9 cellular contexts compared by ENCODE assay signal in genomic region chr3:42653303-42653559, GRCh38. TPM values are rescaled to one million over a fixed set of nuclear protein-coding genes. Genes with fewer than 3 reads are reported as not detected.
DNase-seq lines count a peak whose midpoint lies in the region; ATAC-seq and TF ChIP-seq lines count a peak whose summit lies in the region.
"Had no signal": no experiment of that assay in that cellular context is flagged by ENCODE, and none has a peak within 500 bp of the region (broad histone marks: within the 10 kb centered on the region; RNA-seq: fewer than 3 reads in every experiment).

No MANE protein-coding gene starts in this region.

- CTCF ChIA-PET in CD8-positive, alpha-beta memory T cell (lab: Charles Lee): interaction anchor here (1.2 kb wide), 1 partner anchor 11 kb away, joined by 3 read pairs; no protein-coding TSS in a partner anchor

- no peaks in the 10 kb centered on the region for H3K27me3 Mint-ChIP-seq in CD8-positive, alpha-beta memory T cell

- TF ChIP-seq CTCF in esophagus squamous epithelium (IDR thresholded peaks at IDR 0.05) (no peak), parathyroid adenoma (IDR thresholded peaks at IDR 0.05) (no peak)

- no peaks in the 10 kb centered on the region for H3K9me3 ChIP-seq in CD8-positive, alpha-beta memory T cell (ENCODE audit: low read length)
- no peaks in the 10 kb centered on the region for H3K9me3 ChIP-seq in esophagus squamous epithelium
- H3K9me3 ChIP-seq in parathyroid adenoma (ENCODE audit: control insufficient read depth, low read length): no peaks in the 10 kb centered on the region

- H3K36me3 Mint-ChIP-seq in CD8-positive, alpha-beta memory T cell: peaks cover 0 to 8% (median 0%) of the 10 kb centered on the region in 3 donors

- no peak for DNase-seq in CD8-positive, alpha-beta memory T cell
- no peak for DNase-seq in esophagus squamous epithelium (lab: John Stamatoyannopoulos, UW)
- no peak for DNase-seq in kidney glomerular epithelial cell (lab: John Stamatoyannopoulos, UW)
- DNase-seq in NCI-H774 (lab: John Stamatoyannopoulos, UW): no peak
- DNase-seq: NCI-H524 treated with DMSO at 0.1 percent for 48 hours had no signal

- POLR2A ChIA-PET in CD8-positive, alpha-beta memory T cell (lab: Charles Lee): no interaction called here

- peak overlapping the region; percentile 91 for H3K4me2 ChIP-seq in parathyroid adenoma (ENCODE audit: low read length)

- H3K79me2 ChIP-seq in parathyroid adenoma: peaks cover 9% of the 10 kb centered on the region

- peaks cover 4 to 25% (median 7%) of the 10 kb centered on the region in 3 donors for H3K4me1 Mint-ChIP-seq in CD8-positive, alpha-beta memory T cell

- TF ChIP-seq POLR2A in esophagus squamous epithelium (IDR thresholded peaks at IDR 0.05): no peak

- H3K4me3 ChIP-seq in CD8-positive, alpha-beta memory T cell (ENCODE audit: low read length): peak overlapping the region; percentile 47
- H3K4me3 ChIP-seq in esophagus squamous epithelium: peak overlapping the region; percentile 67 to 86 (median 78)
- H3K4me3 ChIP-seq in parathyroid adenoma (ENCODE audit: low read depth, low read length): peak overlapping the region; percentile 65

- peak overlapping the region in 2 of 8 donors; percentile 43 to 47 for H3K27ac Mint-ChIP-seq in CD8-positive, alpha-beta memory T cell

- H3K4me1 ChIP-seq in CD8-positive, alpha-beta memory T cell (ENCODE audit: insufficient read depth, low read length): peaks cover 14% of the 10 kb centered on the region
- H3K4me1 ChIP-seq in esophagus squamous epithelium (peaks cover 36 to 71% (median 47%) of the 10 kb centered on the region in 3 donors), parathyroid adenoma (peaks cover 25% of the 10 kb centered on the region)

- 46% methylated on average over 2 of the region's 3 CpGs; no CpG with 5 or more reads in 1 of the 2 donors for WGBS in esophagus squamous epithelium, 2 donors

- H3K27ac ChIP-seq in CD8-positive, alpha-beta memory T cell (ENCODE audit: low read depth, low read length): no peak overlapping the region
- peak overlapping the region; percentile 84 to 96 (median 94) for H3K27ac ChIP-seq in esophagus squamous epithelium
- peak overlapping the region; percentile 53 for H3K27ac ChIP-seq in parathyroid adenoma

- no peaks in the 10 kb centered on the region for H3K9me3 Mint-ChIP-seq in CD8-positive, alpha-beta memory T cell

- H3K9ac ChIP-seq in parathyroid adenoma: peak overlapping the region; percentile 14

- intact Hi-C loops in esophagus squamous epithelium (cut with DNase I): no loop called here

- no peaks in the 10 kb centered on the region for H3K27me3 ChIP-seq in CD8-positive, alpha-beta memory T cell (ENCODE audit: insufficient read depth, low read length, poor library complexity, severe bottlenecking)
- H3K27me3 ChIP-seq in esophagus squamous epithelium: no peaks in the 10 kb centered on the region
- H3K27me3 ChIP-seq in parathyroid adenoma (ENCODE audit: control insufficient read depth, insufficient read depth, low read length): no peaks in the 10 kb centered on the region

- peak overlapping the region; percentile 24 to 86 (median 81) for H3K4me3 Mint-ChIP-seq in CD8-positive, alpha-beta memory T cell

- peak overlapping the region; percentile 81 for H2AFZ ChIP-seq in parathyroid adenoma

- no peaks in the 10 kb centered on the region for H3K36me3 ChIP-seq in CD8-positive, alpha-beta memory T cell (ENCODE audit: insufficient read depth, low read length)
- H3K36me3 ChIP-seq in esophagus squamous epithelium (peaks cover 0 to 26% (median 0%) of the 10 kb centered on the region in 3 donors), parathyroid adenoma (ENCODE audit: control insufficient read depth, insufficient read depth, low read length) (no peaks in the 10 kb centered on the region)

- ATAC-seq in SK-N-SH treated with all-trans-retinoic acid at 6 μM for 48 hours (peak; percentile 4; the same call in 1 of the 3 replicates), GM18867 (IDR thresholded peaks at IDR 0.05; ENCODE audit: unreplicated experiment) (no peak), HG03565 (IDR thresholded peaks at IDR 0.05; ENCODE audit: unreplicated experiment) (no peak)

TF ChIP-seq in SK-N-SH treated with all-trans-retinoic acid at 6 μM for 48 hours, 23 proteins besides CTCF, POLR2A, EP300 and RAD21:
- TF ChIP-seq ZFP3 (CRISPR knock-in tag; IDR thresholded peaks at IDR 0.05) (no peak), TOX (CRISPR knock-in tag; IDR thresholded peaks at IDR 0.05; ENCODE audit: borderline replicate concordance) (no peak), TSHZ2 (CRISPR knock-in tag; IDR thresholded peaks at IDR 0.05) (no peak), ZNF70 (CRISPR knock-in tag; IDR thresholded peaks at IDR 0.05) (no peak), PATZ1 (CRISPR knock-in tag; IDR thresholded peaks at IDR 0.05; ENCODE audit: borderline replicate concordance) (no peak), ZFP30 (CRISPR knock-in tag; IDR thresholded peaks at IDR 0.05) (no peak), BACH2 (CRISPR knock-in tag; IDR thresholded peaks at IDR 0.05; ENCODE audit: borderline replicate concordance) (no peak), SNAI2 (CRISPR knock-in tag; IDR thresholded peaks at IDR 0.05) (no peak), TCF4 (CRISPR knock-in tag; IDR thresholded peaks at IDR 0.05; ENCODE audit: borderline replicate concordance) (no peak), GLIS3 (CRISPR knock-in tag; IDR thresholded peaks at IDR 0.05) (no peak)

RNA-seq across cellular contexts. Expression of gene ZBTB47, which starts 0.3 kb away (rescaled TPM):
- under 1 TPM; 0.48 to 0.60 TPM for total RNA-seq in CD8-positive, alpha-beta memory T cell
- not detected for polyA plus RNA-seq in CD8-positive, alpha-beta memory T cell
- total RNA-seq in esophagus squamous epithelium: 10 to 100 TPM in 2 of 4 donors, 1 to 10 TPM in 2; 5.0 to 34.3 (median 10.3) TPM

RNA-seq across cellular contexts. Expression of gene KLHL40, which starts 32.1 kb away (rescaled TPM):
- not detected for total RNA-seq in CD8-positive, alpha-beta memory T cell
- polyA plus RNA-seq in CD8-positive, alpha-beta memory T cell: not detected
- total RNA-seq in esophagus squamous epithelium: not detected

RNA-seq across cellular contexts. Expression of gene HHATL, which starts 49.4 kb away (rescaled TPM):
- not detected for total RNA-seq in CD8-positive, alpha-beta memory T cell
- not detected for polyA plus RNA-seq in CD8-positive, alpha-beta memory T cell
- total RNA-seq in esophagus squamous epithelium: not detected

RNA-seq across cellular contexts. Expression of gene NKTR, which starts 52.7 kb away (rescaled TPM):
- total RNA-seq in CD8-positive, alpha-beta memory T cell: 10 to 100 TPM; 54.1 to 58.2 TPM
- polyA plus RNA-seq in CD8-positive, alpha-beta memory T cell: 15.8 TPM
- 100 to 1,000 TPM in 1 of 4 donors, 10 to 100 TPM in 3; 18.0 to 112 (median 50.7) TPM for total RNA-seq in esophagus squamous epithelium
